8 cellular contexts compared by ENCODE assay signal in genomic region chr16:87297918-87298631, GRCh38. TPM values are rescaled to one million over a fixed set of nuclear protein-coding genes. Genes with fewer than 3 reads are reported as not detected.
DNase-seq lines count a peak whose midpoint lies in the region; ATAC-seq and TF ChIP-seq lines count a peak whose summit lies in the region.

No MANE protein-coding gene starts in this region.

- in situ Hi-C loops in T47D (cut with HindIII; ENCODE audit: low pct_unique_long_range_greater_than_20kb, low sequenced_read_pairs) = no loop called here

- H3K9me3 ChIP-seq in RWPE2 (ENCODE audit: severe bottlenecking) (no peaks in the 10 kb centered on the region), lower lobe of right lung (no peaks in the 10 kb centered on the region), upper lobe of right lung (no peaks in the 10 kb centered on the region)

- H3K27me3 ChIP-seq in RWPE2 (ENCODE audit: insufficient read depth, poor library complexity, severe bottlenecking) (no peaks in the 10 kb centered on the region), lower lobe of right lung (ENCODE audit: low read depth) (no peaks in the 10 kb centered on the region), upper lobe of right lung (no peaks in the 10 kb centered on the region)

- H3K4me1 ChIP-seq in RWPE2 (ENCODE audit: insufficient read depth, poor library complexity, severe bottlenecking) (no peaks in the 10 kb centered on the region), lower lobe of right lung (no peaks in the 10 kb centered on the region), upper lobe of right lung (no peaks in the 10 kb centered on the region)

- TF ChIP-seq CTCF in RWPE2 (IDR thresholded peaks at IDR 0.05; ENCODE audit: poor library complexity, severe bottlenecking) = peak; percentile 58
- TF ChIP-seq CTCF in lower lobe of right lung (IDR thresholded peaks at IDR 0.05) = peak; percentile 53
- TF ChIP-seq CTCF in upper lobe of right lung (IDR thresholded peaks at IDR 0.05) = peak; percentile 62

- H3K4me3 ChIP-seq in RWPE2 (ENCODE audit: severe bottlenecking) (no peak overlapping the region), lower lobe of right lung (no peak overlapping the region), upper lobe of right lung (no peak overlapping the region)

- H3K36me3 ChIP-seq in RWPE2 (ENCODE audit: low read depth) (no peaks in the 10 kb centered on the region), lower lobe of right lung (no peaks in the 10 kb centered on the region), upper lobe of right lung (no peaks in the 10 kb centered on the region)

- intact Hi-C loops in lower lobe of right lung (cut with DNase I) = no loop called here
- intact Hi-C loops in upper lobe of right lung (cut with DNase I) = no loop called here

- peak in 2 of 3 experiments; percentile 4 to 15 for DNase-seq in NCI-H1417 (lab: John Stamatoyannopoulos, UW)
- DNase-seq in NCI-H1417 treated with DMSO at 0.1 percent for 48 hours (lab: John Stamatoyannopoulos, UW) = no peak
- no peak for DNase-seq in RWPE2 (ENCODE audit: low spot score)
- DNase-seq in T47D (ENCODE audit: low read depth in 1 of 2, low spot score in 1 of 2) = peak; percentile 39 to 48
- no peak for DNase-seq in lower lobe of right lung
- no peak for DNase-seq in upper lobe of right lung

- H3K27ac ChIP-seq in RWPE2 (ENCODE audit: poor library complexity, severe bottlenecking) (no peak overlapping the region), lower lobe of right lung (no peak overlapping the region), upper lobe of right lung (no peak overlapping the region)

- no peak for ATAC-seq in RWPE2 (ENCODE audit: low read depth)
- peak; percentile 22 to 44 for ATAC-seq in lower lobe of right lung
- peak; percentile 43 for ATAC-seq in upper lobe of right lung
- no peak for ATAC-seq in HG02798 (IDR thresholded peaks at IDR 0.05; ENCODE audit: poor library complexity, unreplicated experiment)
- no peak for ATAC-seq in GM18498 (IDR thresholded peaks at IDR 0.05; ENCODE audit: unreplicated experiment)

RNA-seq across cellular contexts. Expression of gene C16orf95, which starts 19.1 kb away (rescaled TPM):
- total RNA-seq in lower lobe of right lung (3.0 TPM), upper lobe of right lung (3.0 TPM)

Comparison
In these comparisons a context has a peak if more than half of its experiments do, and no peak if none do; other contexts are left out.
1. DNase-seq: peak in NCI-H1417 (2 of 3) and T47D (2 of 2); none in NCI-H1417 treated with DMSO at 0.1 percent for 48 hours (single experiment), RWPE2 (single experiment), lower lobe of right lung (single experiment) and upper lobe of right lung (single experiment).
2. ATAC-seq: peak in lower lobe of right lung (2 of 2) and upper lobe of right lung (single experiment); none in RWPE2 (single experiment), HG02798 (single experiment) and GM18498 (single experiment).
3. Peak in every context shown above with its lines, with median percentiles within 50 percentile points of each other: CTCF ChIP-seq.